ENCODE assay signal across 1 cellular context in genomic region chr17:4304417-4305027, GRCh38.
TF ChIP-seq lines count a peak whose summit lies in the region.

No MANE protein-coding gene starts in this region.

TF ChIP-seq in A549, 52 proteins besides CTCF, POLR2A, EP300 and RAD21 (continued from another document):
- TF ChIP-seq BHLHE40 (IDR thresholded peaks at IDR 0.05; ENCODE audit: low read depth, low read length) (no peak), ATOH8 (CRISPR knock-in tag; IDR thresholded peaks at IDR 0.05; ENCODE audit: low read depth) (no peak), TFCP2L1 (CRISPR knock-in tag; IDR thresholded peaks at IDR 0.05) (no peak)
